13 cellular contexts compared by ENCODE assay signal in the genomic region with DNA sequence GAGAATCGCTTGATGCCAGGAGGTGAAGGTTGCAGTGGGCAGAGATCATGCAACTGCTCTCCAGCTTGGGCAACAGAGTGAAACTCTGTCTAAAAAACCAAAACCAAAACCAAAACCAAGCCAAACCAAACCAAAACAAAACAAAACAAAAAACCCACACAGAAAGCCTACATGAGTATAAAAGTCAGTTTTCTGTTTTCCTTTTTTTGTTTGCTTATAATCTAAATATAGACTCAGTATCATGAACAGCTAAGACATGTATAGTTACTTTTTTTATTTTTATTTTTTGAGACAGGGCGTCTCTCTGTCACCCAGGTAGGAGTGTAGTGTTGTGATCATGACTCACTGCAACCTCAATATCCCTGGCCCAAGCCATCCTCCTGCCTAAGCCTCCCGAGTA. TPM values are rescaled to one million over a fixed set of nuclear protein-coding genes. Genes with fewer than 3 reads are reported as not detected.
DNase-seq lines count a peak whose midpoint lies in the region; ATAC-seq and TF ChIP-seq lines count a peak whose summit lies in the region.
"Had no signal": no experiment of that assay in that cellular context is flagged by ENCODE, and none has a peak within 500 bp of the region (broad histone marks: within the 10 kb centered on the region; RNA-seq: fewer than 3 reads in every experiment).

No MANE protein-coding gene starts in this region.

- no peaks in the 10 kb centered on the region for H3K27me3 ChIP-seq in CD4-positive, CD25-positive, alpha-beta regulatory T cell (ENCODE audit: control insufficient read depth, insufficient read depth, low read length)
- H3K27me3 ChIP-seq in KMS-11 (ENCODE audit: insufficient read depth, low read depth) (no peaks in the 10 kb centered on the region), mammary epithelial cell (ENCODE audit: insufficient read depth, low read length) (no peaks in the 10 kb centered on the region), H7 (ENCODE audit: control insufficient read depth, insufficient read depth, low read length) (no peaks in the 10 kb centered on the region), H9 (ENCODE audit: insufficient read depth, low read length) (no peaks in the 10 kb centered on the region)
- H3K27me3 ChIP-seq: esophagus squamous epithelium had no signal

- H3K4me2 ChIP-seq in KMS-11 (peak overlapping the region; percentile 40), mammary epithelial cell (ENCODE audit: insufficient read depth, low read depth, low read length) (no peak overlapping the region), H9 (ENCODE audit: insufficient read depth, insufficient read length, low read length) (no peak overlapping the region)

- H3K27me3 Mint-ChIP-seq in CD4-positive, CD25-positive, alpha-beta regulatory T cell, result no peaks in the 10 kb centered on the region
- H3K27me3 Mint-ChIP-seq in H9 (ENCODE audit: low read depth), result no peaks in the 10 kb centered on the region

- dilution Hi-C loops in mammary epithelial cell (cut with HindIII; ENCODE audit: low sequenced_read_pairs), result no loop called here

- H3K14ac ChIP-seq in H9 (ENCODE audit: insufficient read depth, low read length), result no peak overlapping the region

- no peak overlapping the region for H3K4me3 Mint-ChIP-seq in CD4-positive, CD25-positive, alpha-beta regulatory T cell
- no peak overlapping the region for H3K4me3 Mint-ChIP-seq in H9

- DNase-seq in CD4-positive, CD25-positive, alpha-beta regulatory T cell, result peak in 1 of 3 donors; percentile 53
- DNase-seq in mammary epithelial cell (no peak), DMS 273 treated with DMSO at 0.1 percent for 48 hours (lab: John Stamatoyannopoulos, UW) (no peak), H7 (no peak), H9 (no peak)
- DNase-seq: esophagus squamous epithelium, NCI-H510A had no signal

- H4K20me1 ChIP-seq in KMS-11 (ENCODE audit: insufficient read depth), result no peaks in the 10 kb centered on the region
- no peaks in the 10 kb centered on the region for H4K20me1 ChIP-seq in mammary epithelial cell (ENCODE audit: insufficient read depth, low read length)
- no peaks in the 10 kb centered on the region for H4K20me1 ChIP-seq in H9 (ENCODE audit: control insufficient read depth, insufficient read depth, insufficient read length)

- BruUV-seq in mammary epithelial cell (replicated peaks; lab: Mats Ljungman, UMichigan), result no TSS peak

- 95% methylated on average over 3 of the region's 3 CpGs for WGBS in mammary epithelial cell (ENCODE audit: low coverage, missing lambda C conversion rate)
- WGBS in H9 (ENCODE audit: extremely low coverage, insufficient read length, low lambda C conversion rate), result no CpG with 5 or more reads among the region's 3 CpGs

- H3K9me3 Mint-ChIP-seq in CD4-positive, CD25-positive, alpha-beta regulatory T cell, result peaks cover 0 to 2% (median 0%) of the 10 kb centered on the region in 7 donors
- H3K9me3 Mint-ChIP-seq in H9, result peaks cover 0 to 2% of the 10 kb centered on the region in 2 experiments; a peak in 1 of 5 replicates

- H3K36me3 ChIP-seq in CD4-positive, CD25-positive, alpha-beta regulatory T cell (ENCODE audit: control insufficient read depth, insufficient read depth, low read length), result no peaks in the 10 kb centered on the region
- H3K36me3 ChIP-seq in KMS-11 (ENCODE audit: insufficient read depth), result no peaks in the 10 kb centered on the region
- no peaks in the 10 kb centered on the region for H3K36me3 ChIP-seq in mammary epithelial cell (ENCODE audit: insufficient read depth, low read length)
- no peaks in the 10 kb centered on the region for H3K36me3 ChIP-seq in H7 (replicated peaks; ENCODE audit: control insufficient read depth, insufficient read depth, low read length)
- H3K36me3 ChIP-seq: esophagus squamous epithelium, neutrophil had no signal

- H3K36me3 Mint-ChIP-seq in CD4-positive, CD25-positive, alpha-beta regulatory T cell, result peaks cover 5% of the 10 kb centered on the region
- no peaks in the 10 kb centered on the region for H3K36me3 Mint-ChIP-seq in H9 (ENCODE audit: insufficient read depth in 1 of 3, low read depth in 3 of 3)

- H3K23ac ChIP-seq in H9 (ENCODE audit: insufficient read length, low read depth, low read length), result no peak overlapping the region

- intact Hi-C loops in mammary epithelial cell (cut with micrococcal nuclease), result no loop called here

- H2AFZ ChIP-seq in KMS-11 (ENCODE audit: low read depth) (peak overlapping the region; percentile 4; the same call in 1 of the 2 replicates), mammary epithelial cell (ENCODE audit: low read depth, low read length) (no peak overlapping the region), H9 (ENCODE audit: low read length) (no peak overlapping the region)

- CTCF ChIA-PET in mammary epithelial cell (lab: Charles Lee; ENCODE audit: low non-redundant PET), result no interaction called here

- no peak overlapping the region for H3K27ac Mint-ChIP-seq in CD4-positive, CD25-positive, alpha-beta regulatory T cell
- H3K27ac Mint-ChIP-seq in H9, result no peak overlapping the region

- no peak overlapping the region for H3K18ac ChIP-seq in H9 (ENCODE audit: insufficient read length, low read depth, low read length)

- H2BK20ac ChIP-seq in H9 (ENCODE audit: low read depth, low read length, poor library complexity, severe bottlenecking), result no peak overlapping the region

- H4K5ac ChIP-seq in H9 (ENCODE audit: insufficient read length, low read depth, low read length), result no peak overlapping the region

- H3K4me1 Mint-ChIP-seq in CD4-positive, CD25-positive, alpha-beta regulatory T cell, result peaks cover 4 to 25% (median 14%) of the 10 kb centered on the region in 4 donors
- no peaks in the 10 kb centered on the region for H3K4me1 Mint-ChIP-seq in H9

- ATAC-seq in CD4-positive, CD25-positive, alpha-beta regulatory T cell (ENCODE audit: low read depth in 2 of 2), result peak; percentile 34 to 42
- ATAC-seq in GM18909 (IDR thresholded peaks at IDR 0.05; ENCODE audit: poor library complexity, unreplicated experiment) (peak; percentile 73), HG02798 (IDR thresholded peaks at IDR 0.05; ENCODE audit: poor library complexity, unreplicated experiment) (peak; percentile 82)
- ATAC-seq: HCT116 had no signal

- H3T11ph ChIP-seq in H9 (ENCODE audit: low read length), result no peak overlapping the region

- no peak overlapping the region for H3K27ac ChIP-seq in CD4-positive, CD25-positive, alpha-beta regulatory T cell (ENCODE audit: insufficient read depth, low read length, poor library complexity, severe bottlenecking)
- H3K27ac ChIP-seq in KMS-11, result no peak overlapping the region
- no peak overlapping the region for H3K27ac ChIP-seq in mammary epithelial cell (ENCODE audit: insufficient read depth, low read depth, low read length)
- no peak overlapping the region for H3K27ac ChIP-seq in H9 (ENCODE audit: insufficient read length, low read depth, low read length)
- H3K27ac ChIP-seq: esophagus squamous epithelium, neutrophil, SK-N-MC had no signal

- no peak overlapping the region for H3K9ac ChIP-seq in KMS-11
- no peak overlapping the region for H3K9ac ChIP-seq in mammary epithelial cell (ENCODE audit: insufficient read depth, low read length)
- no peak overlapping the region for H3K9ac ChIP-seq in H9 (ENCODE audit: extremely low read depth, insufficient read length, low read length)

- H2BK5ac ChIP-seq in H9 (ENCODE audit: insufficient read length, low read length), result no peak overlapping the region

- in situ Hi-C loops in mammary epithelial cell (cut with MboI; ENCODE audit: low sequenced_read_pairs in 2 of 2), result no loop called here

- no peak overlapping the region for H3K4ac ChIP-seq in H9 (ENCODE audit: low read depth, low read length)

- H3K4me1 ChIP-seq in CD4-positive, CD25-positive, alpha-beta regulatory T cell (ENCODE audit: control insufficient read depth, insufficient read depth, low read length, poor library complexity, severe bottlenecking), result no peaks in the 10 kb centered on the region
- H3K4me1 ChIP-seq in KMS-11 (ENCODE audit: low read depth, poor library complexity, severe bottlenecking) (peaks cover 16% of the 10 kb centered on the region), mammary epithelial cell (ENCODE audit: insufficient read depth, low read length) (peaks cover 3% of the 10 kb centered on the region), H9 (ENCODE audit: insufficient read depth, low read length) (no peaks in the 10 kb centered on the region)

- no peak overlapping the region for H3K4me3 ChIP-seq in CD4-positive, CD25-positive, alpha-beta regulatory T cell (ENCODE audit: low read depth, low read length)
- no peak overlapping the region for H3K4me3 ChIP-seq in KMS-11 (IDR thresholded peaks at IDR 0.05; ENCODE audit: insufficient read depth, low read depth, low read length)
- no peak overlapping the region for H3K4me3 ChIP-seq in mammary epithelial cell (replicated peaks in 1 of 3; ENCODE audit: insufficient read depth in 1 of 3, low read depth in 2 of 3, low read length in 3 of 3)
- no peak overlapping the region for H3K4me3 ChIP-seq in H7 (ENCODE audit: insufficient read depth, low read depth, low read length)
- H3K4me3 ChIP-seq: esophagus squamous epithelium, SK-N-MC had no signal

- no peak overlapping the region for H2BK120ac ChIP-seq in H9 (ENCODE audit: low read depth, low read length, poor library complexity, severe bottlenecking)

- H3K79me2 ChIP-seq in KMS-11 (ENCODE audit: insufficient read depth, low read depth) (no peaks in the 10 kb centered on the region), mammary epithelial cell (ENCODE audit: insufficient read depth, low read length) (no peaks in the 10 kb centered on the region), H9 (ENCODE audit: insufficient read depth, low read length) (no peaks in the 10 kb centered on the region)

- no peak overlapping the region for H4K91ac ChIP-seq in H9 (ENCODE audit: insufficient read length, low read depth, low read length)

- H4K8ac ChIP-seq in H9 (replicated peaks; ENCODE audit: insufficient read length, low read depth, low read length), result no peak overlapping the region

- no peak overlapping the region for H2AK5ac ChIP-seq in H9 (ENCODE audit: insufficient read length, low read length)

- H3K9me3 ChIP-seq in CD4-positive, CD25-positive, alpha-beta regulatory T cell (ENCODE audit: control insufficient read depth in 2 of 2, low read length in 2 of 2), result no peaks in the 10 kb centered on the region
- H3K9me3 ChIP-seq in mammary epithelial cell (replicated peaks; ENCODE audit: insufficient read depth, low read length), result no peaks in the 10 kb centered on the region
- H3K9me3 ChIP-seq in H9 (ENCODE audit: control insufficient read depth, low read depth, low read length), result no peaks in the 10 kb centered on the region
- H3K9me3 ChIP-seq: esophagus squamous epithelium, neutrophil had no signal

- H3K79me1 ChIP-seq in H9 (ENCODE audit: insufficient read depth, low read depth, low read length, poor library complexity, severe bottlenecking), result no peaks in the 10 kb centered on the region

- H3K23me2 ChIP-seq in H9 (ENCODE audit: insufficient read length, low read depth, low read length, poor library complexity, severe bottlenecking), result no peaks in the 10 kb centered on the region

- no peak overlapping the region for H2BK12ac ChIP-seq in H9 (ENCODE audit: insufficient read length, low read depth, low read length)

- no peak overlapping the region for H3K56ac ChIP-seq in H9 (ENCODE audit: insufficient read length, low read depth, low read length)

- TF ChIP-seq CTCF in KMS-11 (conservative IDR thresholded peaks at IDR 0.05; ENCODE audit: low read depth, low read length) (no peak), mammary epithelial cell (conservative IDR thresholded peaks at IDR 0.05 in 1 of 2, IDR thresholded peaks at IDR 0.05 in 1 of 2; ENCODE audit: extremely low read depth in 1 of 2, insufficient read depth in 1 of 2, low read depth in 1 of 2, low read length in 2 of 2) (no peak), H9 (conservative IDR thresholded peaks at IDR 0.05) (no peak)

- no peak overlapping the region for H2BK15ac ChIP-seq in H9 (ENCODE audit: low read depth, low read length)

RNA-seq across cellular contexts. Expression of gene MTPN, which starts 16.8 kb away (rescaled TPM):
- total RNA-seq in CD4-positive, CD25-positive, alpha-beta regulatory T cell, result 106 TPM
- 100 to 1,000 TPM in 2 of 4 donors, 10 to 100 TPM in 2; 75.3 to 121 (median 97.4) TPM for polyA plus RNA-seq in CD4-positive, CD25-positive, alpha-beta regulatory T cell
- total RNA-seq in mammary epithelial cell (100 to 1,000 TPM; 151 to 173 TPM), H9 (2021) (98.2 and 105 TPM in 2 replicates)
- polyA plus RNA-seq in mammary epithelial cell, result 94.0 TPM
- 116 TPM for polyA minus RNA-seq in mammary epithelial cell
- total RNA-seq in H7 (2014; rRNA removed; shearing (Covaris generic)), result 70.0 and 70.4 TPM in 2 replicates
